In the genomic region with DNA sequence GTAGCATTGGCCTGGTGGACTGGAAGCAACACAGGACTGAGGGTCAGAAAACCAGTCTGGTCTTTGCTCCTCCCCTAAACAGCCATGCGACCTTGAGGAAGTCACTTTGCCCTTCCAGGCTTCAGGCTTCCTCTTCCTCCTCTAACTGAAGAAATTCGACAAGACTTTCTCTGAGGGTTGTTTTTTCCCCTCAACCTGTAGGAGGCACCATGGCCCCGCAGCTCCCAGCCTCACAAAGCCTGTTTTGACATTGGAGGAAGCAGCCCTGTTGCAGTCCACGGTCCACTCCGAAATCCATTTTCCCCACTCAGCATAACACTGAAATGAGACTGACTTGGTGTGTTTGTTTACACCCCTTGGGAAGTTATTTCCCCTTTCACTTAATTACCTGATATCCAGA, we compare ENCODE assay signal across 9 cellular contexts. TPM values are rescaled to one million over a fixed set of nuclear protein-coding genes. Genes with fewer than 3 reads are reported as not detected.
DNase-seq lines count a peak whose midpoint lies in the region; ATAC-seq and TF ChIP-seq lines count a peak whose summit lies in the region.
"Had no signal": no experiment of that assay in that cellular context is flagged by ENCODE, and none has a peak within 500 bp of the region (broad histone marks: within the 10 kb centered on the region; RNA-seq: fewer than 3 reads in every experiment).

No MANE protein-coding gene starts in this region.

- no peak overlapping the region for H3K27ac ChIP-seq in neural progenitor cell

- H3K27me3 Mint-ChIP-seq in neural progenitor cell (ENCODE audit: insufficient read depth, low read depth) (peaks cover 4% of the 10 kb centered on the region), T-cell (peaks cover 12 to 37% of the 10 kb centered on the region in 2 donors)

- H2AFZ ChIP-seq in neural progenitor cell (replicated peaks) = no peak overlapping the region

- H3F3A ChIP-seq in neural progenitor cell (ENCODE audit: low read depth) = no peaks in the 10 kb centered on the region

- no peaks in the 10 kb centered on the region for H3K79me2 ChIP-seq in neural progenitor cell (ENCODE audit: low read depth)

- no peaks in the 10 kb centered on the region for H3K27me3 ChIP-seq in neural progenitor cell

- no peaks in the 10 kb centered on the region for H4K20me1 ChIP-seq in neural progenitor cell (ENCODE audit: low read depth)

- H3K4me1 ChIP-seq in neural progenitor cell = no peaks in the 10 kb centered on the region

- ATAC-seq in T-cell (replicated peaks in 1 of 4) (no peak), HG03139 (IDR thresholded peaks at IDR 0.05; ENCODE audit: unreplicated experiment) (no peak), HG03442 (IDR thresholded peaks at IDR 0.05; ENCODE audit: unreplicated experiment) (no peak)

- H3K4me1 Mint-ChIP-seq in neural progenitor cell (no peaks in the 10 kb centered on the region), T-cell (peaks cover 0 to 2% (median 0%) of the 10 kb centered on the region in 3 donors)

- H3K36me3 Mint-ChIP-seq in neural progenitor cell = no peaks in the 10 kb centered on the region
- no peaks in the 10 kb centered on the region for H3K36me3 Mint-ChIP-seq in T-cell

- H3K9me3 Mint-ChIP-seq in neural progenitor cell (no peaks in the 10 kb centered on the region), T-cell (peaks cover 0 to 3% (median 0%) of the 10 kb centered on the region in 3 donors)

- H3K9me3 ChIP-seq in neural progenitor cell (ENCODE audit: low read depth) = no peaks in the 10 kb centered on the region

- H3K4me2 ChIP-seq in neural progenitor cell = no peak overlapping the region

- H3K36me3 ChIP-seq in neural progenitor cell = no peaks in the 10 kb centered on the region

- POLR2A ChIA-PET in T-cell (lab: Charles Lee) = no interaction called here

- H3K9ac ChIP-seq in neural progenitor cell = no peak overlapping the region

- CTCF ChIA-PET in T-cell (lab: Charles Lee) = no interaction called here

- DNase-seq in DMS 273 (lab: John Stamatoyannopoulos, UW; ENCODE audit: unreplicated experiment) (peak; percentile 66), LNCaP clone FGC (ENCODE audit: low read depth) (peak; percentile 17), epithelial cell of esophagus (ENCODE audit: low read depth) (peak; percentile 3), neural progenitor cell (ENCODE audit: low spot score) (peak; percentile 73), T-cell (no peak), T-helper 2 cell (no peak)
- DNase-seq: NCI-H187 treated with DMSO at 0.1 percent for 48 hours had no signal

- H3K27ac Mint-ChIP-seq in neural progenitor cell (no peak overlapping the region), T-cell (no peak overlapping the region)

- H3K4me3 Mint-ChIP-seq in neural progenitor cell (no peak overlapping the region), T-cell (no peak overlapping the region)

- TF ChIP-seq CTCF in LNCaP clone FGC (IDR thresholded peaks at IDR 0.05; ENCODE audit: control insufficient read depth, extremely low read depth, insufficient read depth) (peak; percentile 84), epithelial cell of esophagus (IDR thresholded peaks at IDR 0.05; ENCODE audit: insufficient read depth, low read depth, low read length, missing control alignments) (no peak), neural progenitor cell (IDR thresholded peaks at IDR 0.05) (peak; percentile 81)

- no peak overlapping the region for H3K4me3 ChIP-seq in LNCaP clone FGC (ENCODE audit: low read depth, low read length)
- no peak overlapping the region for H3K4me3 ChIP-seq in epithelial cell of esophagus (ENCODE audit: low read length)
- H3K4me3 ChIP-seq in neural progenitor cell = no peak overlapping the region

RNA-seq across cellular contexts. Expression of a gene that starts 41.2 kb away (rescaled TPM):
- total RNA-seq in neural progenitor cell (ENCODE audit: low replicate concordance) = not detected in 2 replicates
- not detected for total RNA-seq in T-cell

Comparison
In these comparisons a context has a peak if more than half of its experiments do, and no peak if none do; other contexts are left out.
1. DNase-seq: peak in DMS 273 (single experiment), LNCaP clone FGC (single experiment), epithelial cell of esophagus (single experiment) and neural progenitor cell (single experiment); none in T-cell (0 of 34) and T-helper 2 cell (0 of 5).